9 cellular contexts compared by ENCODE assay signal in genomic region chr1:18557621-18558465, GRCh38.
DNase-seq lines count a peak whose midpoint lies in the region; ATAC-seq and TF ChIP-seq lines count a peak whose summit lies in the region.
"Had no signal": no experiment of that assay in that cellular context is flagged by ENCODE, and none has a peak within 500 bp of the region (broad histone marks: within the 10 kb centered on the region; RNA-seq: fewer than 3 reads in every experiment).

No MANE protein-coding gene starts in this region.

- H3K27ac Mint-ChIP-seq in brain (peak overlapping the region in 3 of 5 experiments; percentile 39 to 90 (median 81)), CD14-positive monocyte (no peak overlapping the region)

- peaks cover 0 to 3% (median 0%) of the 10 kb centered on the region in 5 experiments for H3K9me3 Mint-ChIP-seq in brain
- no peaks in the 10 kb centered on the region for H3K9me3 Mint-ChIP-seq in CD14-positive monocyte

- peak; percentile 89 for DNase-seq in NCI-H1105 treated with DMSO at 0.1 percent for 48 hours (lab: John Stamatoyannopoulos, UW)
- DNase-seq in middle frontal gyrus (ENCODE audit: extremely low spot score, low spot score) = peak; percentile 40
- DNase-seq in CD14-positive monocyte (ENCODE audit: low spot score) = no peak
- DNase-seq in activated CD4-positive, CD25-positive, alpha-beta regulatory T cell (lab: John Stamatoyannopoulos, UW) = no peak
- no peak for DNase-seq in effector memory CD4-positive, alpha-beta T cell
- DNase-seq: NCI-H774 had no signal

- no peak overlapping the region for H3K9ac ChIP-seq in BLaER1

- peaks cover 13% of the 10 kb centered on the region for H3K4me1 ChIP-seq in BLaER1
- H3K4me1 ChIP-seq in effector memory CD4-positive, alpha-beta T cell (ENCODE audit: control insufficient read depth, insufficient read depth, low read length, poor library complexity, severe bottlenecking) = peaks cover 6% of the 10 kb centered on the region

- no peaks in the 10 kb centered on the region for H3K9me3 ChIP-seq in BLaER1
- no peaks in the 10 kb centered on the region for H3K9me3 ChIP-seq in effector memory CD4-positive, alpha-beta T cell (ENCODE audit: control insufficient read depth, low read length)

- H4K20me1 ChIP-seq in BLaER1 = no peaks in the 10 kb centered on the region

- no peak overlapping the region for H3K27ac ChIP-seq in BLaER1
- no peak overlapping the region for H3K27ac ChIP-seq in effector memory CD4-positive, alpha-beta T cell (ENCODE audit: insufficient read depth, low read length, poor library complexity, severe bottlenecking)

- ATAC-seq in HG02885 (IDR thresholded peaks at IDR 0.05; ENCODE audit: poor library complexity, unreplicated experiment) = no peak

- H3K27me3 Mint-ChIP-seq in brain (peaks cover 8% of the 10 kb centered on the region), CD14-positive monocyte (ENCODE audit: low read depth in 3 of 3) (peaks cover 35 to 45% (median 37%) of the 10 kb centered on the region in 3 donors)

- no peak overlapping the region for H3K4me3 ChIP-seq in BLaER1
- H3K4me3 ChIP-seq in effector memory CD4-positive, alpha-beta T cell (ENCODE audit: insufficient read depth, low read depth, low read length, poor library complexity, severe bottlenecking) = no peak overlapping the region

- peaks cover 30% of the 10 kb centered on the region for H3K4me1 Mint-ChIP-seq in brain
- H3K4me1 Mint-ChIP-seq in CD14-positive monocyte = no peaks in the 10 kb centered on the region

- H3K36me3 ChIP-seq in BLaER1 = no peaks in the 10 kb centered on the region
- H3K36me3 ChIP-seq in effector memory CD4-positive, alpha-beta T cell (ENCODE audit: control insufficient read depth, insufficient read depth, low read length) = no peaks in the 10 kb centered on the region

- no peaks in the 10 kb centered on the region for H3K36me3 Mint-ChIP-seq in brain
- no peaks in the 10 kb centered on the region for H3K36me3 Mint-ChIP-seq in CD14-positive monocyte

- TF ChIP-seq CTCF in brain (conservative IDR thresholded peaks at IDR 0.05) (peak in 1 of 2 experiments; percentile 31), CD14-positive monocyte (IDR thresholded peaks at IDR 0.05) (no peak)

- H3K4me3 Mint-ChIP-seq in brain = peak overlapping the region in 4 of 5 experiments; percentile 43 to 82 (median 58)
- H3K4me3 Mint-ChIP-seq in CD14-positive monocyte = peak overlapping the region in 1 of 2 donors; percentile 41

- intact Hi-C loops in CD14-positive monocyte (cut with micrococcal nuclease) = no loop called here

- peak overlapping the region; percentile 55 for H3K4me2 ChIP-seq in BLaER1

- H3K27me3 ChIP-seq in BLaER1 = no peaks in the 10 kb centered on the region
- peaks cover 14% of the 10 kb centered on the region for H3K27me3 ChIP-seq in effector memory CD4-positive, alpha-beta T cell (replicated peaks; ENCODE audit: control insufficient read depth, insufficient read depth, low read length, poor library complexity, severe bottlenecking)

Comparison
In these comparisons a context has a peak if more than half of its experiments do, and no peak if none do; other contexts are left out.
1. DNase-seq: peak in NCI-H1105 treated with DMSO at 0.1 percent for 48 hours (single experiment) and middle frontal gyrus (single experiment); none in CD14-positive monocyte (single experiment), activated CD4-positive, CD25-positive, alpha-beta regulatory T cell (0 of 4) and effector memory CD4-positive, alpha-beta T cell (0 of 3).
2. H3K27ac Mint-ChIP-seq: peak in brain (3 of 5); none in CD14-positive monocyte (0 of 7).